In genomic region chr22:23569716-23570115, GRCh38 we compare ENCODE assay signal across 20 cellular contexts. TPM values are rescaled to one million over a fixed set of nuclear protein-coding genes. Genes with fewer than 3 reads are reported as not detected.
DNase-seq lines count a peak whose midpoint lies in the region; ATAC-seq and TF ChIP-seq lines count a peak whose summit lies in the region.
"Had no signal": no experiment of that assay in that cellular context is flagged by ENCODE, and none has a peak within 500 bp of the region (broad histone marks: within the 10 kb centered on the region; RNA-seq: fewer than 3 reads in every experiment).

No MANE protein-coding gene starts in this region.

- no peak for ATAC-seq in aorta (ENCODE audit: low FRiP score)
- ATAC-seq: A549 had no signal

- no peak overlapping the region for H2BK5ac ChIP-seq in neuronal stem cell (ENCODE audit: low read length)

- H3K4ac ChIP-seq in neuronal stem cell (ENCODE audit: low read length) = peak overlapping the region; percentile 84

- peak; percentile 13 for DNase-seq in activated effector memory CD4-positive, alpha-beta T cell treated with anti-CD3 and anti-CD28 coated beads, Interleukin-2, amount 50 U/mL, for 16 hours
- no peak for DNase-seq in activated effector memory CD4-positive, alpha-beta T cell treated with Interleukin-2 at 50 U/mL for 16 hours
- DNase-seq in chondrocyte (ENCODE audit: low spot score) (peak; percentile 72), neuronal stem cell (ENCODE audit: low spot score) (no peak), aorta (peak; percentile 16 to 44), NCI-H2227 treated with DMSO at 0.1 percent for 48 hours (lab: John Stamatoyannopoulos, UW) (no peak), T-helper 9 cell (no peak)
- no peak for DNase-seq in activated CD4-positive, alpha-beta memory T cell treated with anti-CD3 and anti-CD28 coated beads for 36 hours
- DNase-seq: AML-193; CD4-positive, alpha-beta memory T cell; DMS79 treated with DMSO at 0.1 percent for 48 hours; EL had no signal

- TF ChIP-seq CTCF in chondrocyte (IDR thresholded peaks at IDR 0.05) = no peak

- H2AFZ ChIP-seq in neuronal stem cell (ENCODE audit: low read length) = no peak overlapping the region

- H3K9me3 Mint-ChIP-seq in chondrocyte (ENCODE audit: low read depth) = no peaks in the 10 kb centered on the region
- H3K9me3 Mint-ChIP-seq in activated CD4-positive, alpha-beta memory T cell treated with anti-CD3 and anti-CD28 coated beads for 36 hours = no peaks in the 10 kb centered on the region
- H3K9me3 Mint-ChIP-seq: IgD-negative memory B cell had no signal

- CTCF ChIA-PET in activated CD4-positive, alpha-beta memory T cell treated with anti-CD3 and anti-CD28 coated beads for 36 hours (lab: Charles Lee) = no interaction called here

- H3K36me3 Mint-ChIP-seq in chondrocyte (ENCODE audit: low read depth) = peaks cover 1% of the 10 kb centered on the region
- H3K36me3 Mint-ChIP-seq in activated CD4-positive, alpha-beta memory T cell treated with anti-CD3 and anti-CD28 coated beads for 36 hours = no peaks in the 10 kb centered on the region
- H3K36me3 Mint-ChIP-seq: CD4-positive, alpha-beta memory T cell; IgD-negative memory B cell had no signal

- H3K4me1 ChIP-seq in neuronal stem cell (ENCODE audit: control insufficient read depth in 2 of 2, insufficient read depth in 1 of 2, low read depth in 1 of 2, low read length in 2 of 2) (peaks cover 8 to 14% of the 10 kb centered on the region in 2 donors), aorta (ENCODE audit: control insufficient read depth in 1 of 2, insufficient read depth in 2 of 2, low read length in 2 of 2) (no peaks in the 10 kb centered on the region)
- H3K4me1 ChIP-seq: A549 had no signal

- intact Hi-C loops in aorta (cut with DNase I) = no loop called here
- intact Hi-C loops in activated CD4-positive, alpha-beta memory T cell treated with anti-CD3 and anti-CD28 coated beads for 36 hours (cut with micrococcal nuclease) = no loop called here

- no peak overlapping the region for H3K9ac ChIP-seq in neuronal stem cell (ENCODE audit: low read depth, low read length, poor library complexity)

- peaks cover 0 to 15% (median 13%) of the 10 kb centered on the region in 3 experiments for H3K27me3 ChIP-seq in neuronal stem cell (ENCODE audit: control insufficient read depth in 3 of 3, insufficient read depth in 3 of 3, low read depth in 1 of 3, low read length in 3 of 3)
- no peaks in the 10 kb centered on the region for H3K27me3 ChIP-seq in aorta (ENCODE audit: control insufficient read depth in 1 of 2, insufficient read depth in 2 of 2, low read length in 1 of 2)

- H3K27me3 Mint-ChIP-seq in chondrocyte (ENCODE audit: low read depth) = peaks cover 12% of the 10 kb centered on the region
- H3K27me3 Mint-ChIP-seq in activated CD4-positive, alpha-beta memory T cell treated with anti-CD3 and anti-CD28 coated beads for 36 hours = peaks cover 17% of the 10 kb centered on the region

- H3K9me3 ChIP-seq in neuronal stem cell (replicated peaks in 1 of 2; ENCODE audit: control insufficient read depth in 2 of 2, insufficient read depth in 1 of 2, low read depth in 1 of 2, low read length in 2 of 2) (no peaks in the 10 kb centered on the region), aorta (ENCODE audit: control insufficient read depth, low read length) (no peaks in the 10 kb centered on the region)
- H3K9me3 ChIP-seq: A549 had no signal

- H2BK120ac ChIP-seq in neuronal stem cell (ENCODE audit: low read depth, low read length) = no peak overlapping the region

- POLR2A ChIA-PET in activated CD4-positive, alpha-beta memory T cell treated with anti-CD3 and anti-CD28 coated beads for 36 hours (lab: Charles Lee) = interaction anchor here (0.7 kb wide), 1 partner anchor 63 kb away, joined by 3 read pairs; no protein-coding TSS in a partner anchor

- H2BK12ac ChIP-seq in neuronal stem cell (ENCODE audit: low read length) = no peak overlapping the region

- H3K18ac ChIP-seq in neuronal stem cell (ENCODE audit: low read length) = peak overlapping the region; percentile 48

- no peak overlapping the region for H3K4me2 ChIP-seq in neuronal stem cell (ENCODE audit: insufficient read depth, low read length, poor library complexity, severe bottlenecking)
- H3K4me2 ChIP-seq: A549 had no signal

- H3K4me3 ChIP-seq in neuronal stem cell (ENCODE audit: low read length in 2 of 2) = peak overlapping the region in 1 of 2 donors; percentile 5
- H3K4me3 ChIP-seq in aorta (ENCODE audit: low read length in 2 of 2) = no peak overlapping the region
- H3K4me3 ChIP-seq: A549 had no signal

- H3K79me1 ChIP-seq in neuronal stem cell (ENCODE audit: low read depth, low read length) = no peaks in the 10 kb centered on the region

- no peak overlapping the region for H3K27ac ChIP-seq in neuronal stem cell (replicated peaks; ENCODE audit: low read length)
- H3K27ac ChIP-seq in aorta (ENCODE audit: low read depth in 1 of 2, low read length in 2 of 2) = no peak overlapping the region
- H3K27ac ChIP-seq: 22Rv1, A549 had no signal

- H3K23ac ChIP-seq in neuronal stem cell (ENCODE audit: low read depth, low read length, poor library complexity) = peak overlapping the region; percentile 73

- no peak overlapping the region for H3K4me3 Mint-ChIP-seq in chondrocyte (ENCODE audit: unreplicated experiment)
- no peak overlapping the region for H3K4me3 Mint-ChIP-seq in activated CD4-positive, alpha-beta memory T cell treated with anti-CD3 and anti-CD28 coated beads for 36 hours
- H3K4me3 Mint-ChIP-seq: CD14-positive monocyte; CD4-positive, alpha-beta memory T cell; H9; IgD-negative memory B cell had no signal

- H3K14ac ChIP-seq in neuronal stem cell (ENCODE audit: low read length) = no peak overlapping the region

- no CpG with 5 or more reads among the region's 10 CpGs for WGBS in neuronal stem cell (ENCODE audit: extremely low coverage in 2 of 2, insufficient read length in 2 of 2, insufficient replicate concordance in 1 of 2), 2 donors
- WGBS in aorta, 2 donors = 93 to 94% methylated on average over 10 of the region's 10 CpGs

- peak overlapping the region; percentile 72 for H4K91ac ChIP-seq in neuronal stem cell (ENCODE audit: low read depth, low read length, poor library complexity)

- no peak overlapping the region for H2AK5ac ChIP-seq in neuronal stem cell (ENCODE audit: low read depth, low read length)

- H2BK15ac ChIP-seq in neuronal stem cell (ENCODE audit: low read length) = no peak overlapping the region

- H3K36me3 ChIP-seq in neuronal stem cell (replicated peaks in 1 of 2; ENCODE audit: control insufficient read depth in 2 of 2, insufficient read depth in 2 of 2, low read length in 2 of 2) (no peaks in the 10 kb centered on the region), aorta (ENCODE audit: control insufficient read depth in 1 of 2, insufficient read depth in 2 of 2, low read length in 1 of 2) (no peaks in the 10 kb centered on the region)

- no peak overlapping the region for H4K8ac ChIP-seq in neuronal stem cell (ENCODE audit: low read depth, low read length)

- peaks cover 11% of the 10 kb centered on the region for H3K4me1 Mint-ChIP-seq in chondrocyte (ENCODE audit: low read depth)
- H3K4me1 Mint-ChIP-seq in activated CD4-positive, alpha-beta memory T cell treated with anti-CD3 and anti-CD28 coated beads for 36 hours (ENCODE audit: low read depth) = peaks cover 9% of the 10 kb centered on the region

- no peak overlapping the region for H3K27ac Mint-ChIP-seq in chondrocyte (ENCODE audit: unreplicated experiment)
- no peak overlapping the region for H3K27ac Mint-ChIP-seq in activated CD4-positive, alpha-beta memory T cell treated with anti-CD3 and anti-CD28 coated beads for 36 hours
- H3K27ac Mint-ChIP-seq: CD14-positive monocyte; CD4-positive, alpha-beta memory T cell; H9; IgD-negative memory B cell had no signal

RNA-seq across cellular contexts. Expression of gene IGLL1, which starts 10.4 kb away (rescaled TPM):
- total RNA-seq in chondrocyte = not detected in 3 replicates
- polyA plus RNA-seq in neuronal stem cell (2013, experiment 1 of 2) = not detected
- not detected for polyA plus RNA-seq in neuronal stem cell (2013, experiment 2 of 2)
- total RNA-seq in aorta = not detected
- not detected for polyA plus RNA-seq in aorta
- total RNA-seq in activated CD4-positive, alpha-beta memory T cell treated with anti-CD3 and anti-CD28 coated beads for 36 hours = not detected
- total RNA-seq: CD4-positive, alpha-beta memory T cell; G401; H1; H9 had no signal
- polyA plus RNA-seq: A549; BJ; CD14-positive monocyte; CD4-positive, alpha-beta memory T cell; H1; IgD-negative memory B cell had no signal

Comparison
In these comparisons a context has a peak if more than half of its experiments do, and no peak if none do; other contexts are left out.
1. DNase-seq: peak in activated effector memory CD4-positive, alpha-beta T cell treated with anti-CD3 and anti-CD28 coated beads, Interleukin-2, amount 50 U/mL, for 16 hours (single experiment), chondrocyte (single experiment) and aorta (2 of 2); none in activated effector memory CD4-positive, alpha-beta T cell treated with Interleukin-2 at 50 U/mL for 16 hours (single experiment), neuronal stem cell (single experiment), NCI-H2227 treated with DMSO at 0.1 percent for 48 hours (single experiment), T-helper 9 cell (single experiment) and activated CD4-positive, alpha-beta memory T cell treated with anti-CD3 and anti-CD28 coated beads for 36 hours (single experiment).